In genomic region chr2:20836521-20836920, GRCh38 we compare ENCODE assay signal across 8 cellular contexts.
"Had no signal": no experiment of that assay in that cellular context is flagged by ENCODE, and none has a peak within 500 bp of the region (broad histone marks: within the 10 kb centered on the region; RNA-seq: fewer than 3 reads in every experiment).

No MANE protein-coding gene starts in this region.

- H3K27ac Mint-ChIP-seq: HFFc6 had no signal

- ATAC-seq: HCT116, K562 had no signal

- FAIRE-seq: K562 had no signal

- DNase-seq: GM23248, GOT3, H7, HFFc6, IMR-90, KG1 had no signal

- H3K4me3 Mint-ChIP-seq: HFFc6 had no signal

- H3K9me3 Mint-ChIP-seq: HFFc6 had no signal
